ENCODE assay signal across 25 cellular contexts in the genomic region with DNA sequence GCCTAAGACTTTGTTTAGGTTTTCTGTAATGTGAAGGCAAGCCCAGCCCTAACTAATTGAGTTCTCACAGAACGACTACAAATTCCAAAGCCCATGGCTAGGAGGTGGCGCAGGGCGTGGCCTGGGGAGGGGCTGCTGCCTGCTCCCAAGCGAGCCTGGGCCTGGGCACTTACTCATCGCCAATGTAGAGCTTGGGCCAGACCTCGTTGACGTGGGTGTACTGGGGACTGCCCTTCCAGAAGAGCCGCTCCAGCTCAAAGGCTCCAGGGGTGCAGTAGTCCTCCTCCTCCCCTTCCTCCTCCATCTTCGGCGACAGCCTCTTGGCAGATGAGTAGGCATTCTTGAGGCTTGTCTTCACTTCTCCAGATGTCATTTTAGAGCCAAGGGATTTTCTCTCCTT. TPM values are rescaled to one million over a fixed set of nuclear protein-coding genes. Genes with fewer than 3 reads are reported as not detected.
DNase-seq lines count a peak whose midpoint lies in the region; ATAC-seq, FAIRE-seq and TF ChIP-seq lines count a peak whose summit lies in the region.
"Had no signal": no experiment of that assay in that cellular context is flagged by ENCODE, and none has a peak within 500 bp of the region (broad histone marks: within the 10 kb centered on the region; RNA-seq: fewer than 3 reads in every experiment).

No MANE protein-coding gene starts in this region.

- H3K9ac ChIP-seq in K562 (ENCODE audit: insufficient read depth in 1 of 2, low read depth in 2 of 2, low read length in 2 of 2) (0 out of 4 replicates have a peak overlapping the region, but pooled peaks of 1 of the 2 experiments have one; percentile 36), iPS-15b (ENCODE audit: low read depth, low read length) (no peak overlapping the region), endodermal cell (ENCODE audit: extremely low read depth, low read length, poor library complexity, severe bottlenecking) (no peak overlapping the region)

- no peaks in the 10 kb centered on the region for H3K27me3 Mint-ChIP-seq in activated CD4-positive, alpha-beta T cell treated with anti-CD3 and anti-CD28 coated beads for 36 hours
- H3K27me3 Mint-ChIP-seq in endodermal cell (ENCODE audit: insufficient read depth), result peaks cover 92% of the 10 kb centered on the region

- H2AFZ ChIP-seq in K562 (ENCODE audit: low read depth, low read length), result peak overlapping the region; percentile 87

- peak overlapping the region; percentile 23; the same call in 1 of the 2 replicates for H3K4me2 ChIP-seq in K562 (ENCODE audit: insufficient read depth, low read length)
- H3K4me2 ChIP-seq: A549 had no signal

- no TSS peak for BruUV-seq in K562 (replicated peaks; lab: Mats Ljungman, UMichigan)
- BruUV-seq in A673 (replicated peaks; lab: Mats Ljungman, UMichigan), result no TSS peak

- H3K36me3 ChIP-seq in HEK293 (ENCODE audit: control insufficient read depth in 2 of 2, insufficient read depth in 1 of 2, low read length in 2 of 2), result no peaks in the 10 kb centered on the region
- H3K36me3 ChIP-seq in K562 (ENCODE audit: control insufficient read depth, insufficient read depth, low read length), result no peaks in the 10 kb centered on the region
- H3K36me3 ChIP-seq in iPS-15b (ENCODE audit: control insufficient read depth, insufficient read depth, low read length), result no peaks in the 10 kb centered on the region
- H3K36me3 ChIP-seq in A673 (ENCODE audit: insufficient read depth, low read length, poor library complexity, severe bottlenecking), result no peaks in the 10 kb centered on the region
- H3K36me3 ChIP-seq in endodermal cell (ENCODE audit: control insufficient read depth, insufficient read depth, low read length), result no peaks in the 10 kb centered on the region
- H3K36me3 ChIP-seq: heart left ventricle, Peyer's patch, SJSA1, thoracic aorta, vagina had no signal

- FAIRE-seq in K562 (lab: Jason Lieb, UNC) (no peak), frontal cortex (lab: Jason Lieb, UNC) (no peak)
- FAIRE-seq: A549 had no signal

- POLR2A ChIA-PET in HEK293 (lab: Yijun Ruan, JAX), result no interaction called here
- POLR2A ChIA-PET in K562 (lab: Yijun Ruan, JAX), result interaction anchor here (1.0 to 2.1 kb wide), 2 partner anchors 11 to 26 kb away, joined by 3 to 6 read pairs; no protein-coding TSS in a partner anchor
- POLR2A ChIA-PET in activated CD4-positive, alpha-beta T cell treated with anti-CD3 and anti-CD28 coated beads for 36 hours (lab: Charles Lee), result no interaction called here
- POLR2A ChIA-PET in A673 (lab: Charles Lee; ENCODE audit: low non-redundant PET), result interaction anchor here (0.6 kb wide), 1 partner anchor 426 kb away, joined by 3 read pairs; no protein-coding TSS in a partner anchor

- TF ChIP-seq CTCF in AG09309 (IDR thresholded peaks at IDR 0.05; ENCODE audit: control insufficient read depth, insufficient read depth, low read depth, low read length, missing control alignments) (no peak), HEK293 (tag by site-specific recombination; IDR thresholded peaks at IDR 0.05) (no peak), K562 (IDR thresholded peaks at IDR 0.05 in 2 of 3, conservative IDR thresholded peaks at IDR 0.05 in 1 of 3; ENCODE audit: insufficient read depth in 2 of 3, low read depth in 1 of 3, low read length in 3 of 3) (no peak), A673 (conservative IDR thresholded peaks at IDR 0.05; ENCODE audit: low read depth, low read length) (no peak), endodermal cell (conservative IDR thresholded peaks at IDR 0.05) (no peak)

- in situ Hi-C loops in K562 (cut with MboI), result no loop called here

- no peaks in the 10 kb centered on the region for H4K20me1 ChIP-seq in K562 (replicated peaks; ENCODE audit: control insufficient read depth, insufficient read depth, low read length)

- 51% methylated on average over 10 of the region's 10 CpGs for WGBS in K562 (ENCODE audit: insufficient coverage, low coverage, missing lambda C conversion rate)
- WGBS in endodermal cell (ENCODE audit: insufficient coverage in 1 of 2, insufficient read length in 1 of 2), 2 experiments, result 88 to 100% methylated on average over 6 to 10 of the region's 10 CpGs

- H3K4me1 Mint-ChIP-seq in activated CD4-positive, alpha-beta T cell treated with anti-CD3 and anti-CD28 coated beads for 36 hours, result no peaks in the 10 kb centered on the region
- peaks cover 12% of the 10 kb centered on the region for H3K4me1 Mint-ChIP-seq in endodermal cell

- H3K27ac ChIP-seq in HEK293 (ENCODE audit: extremely low read depth, low read depth, low read length) (no peak overlapping the region), K562 (ENCODE audit: extremely low read depth, low read depth, low read length) (no peak overlapping the region), A673 (ENCODE audit: low read depth, low read length, poor library complexity, severe bottlenecking) (no peak overlapping the region), endodermal cell (ENCODE audit: low read depth, low read length) (no peak overlapping the region)
- H3K27ac ChIP-seq: A549, coronary artery, heart left ventricle, Peyer's patch, SJSA1, thoracic aorta, vagina had no signal

- TF ChIP-seq RAD21 in K562 (CRISPR knock-in tag; conservative IDR thresholded peaks at IDR 0.05 in 1 of 2, IDR thresholded peaks at IDR 0.05 in 1 of 2), result no peak

- H3K9me3 Mint-ChIP-seq in activated CD4-positive, alpha-beta T cell treated with anti-CD3 and anti-CD28 coated beads for 36 hours (ENCODE audit: low read depth), result no peaks in the 10 kb centered on the region
- H3K9me3 Mint-ChIP-seq in endodermal cell, result peaks cover 4% of the 10 kb centered on the region

- ATAC-seq in K562, result no peak
- no peak for ATAC-seq in activated CD4-positive, alpha-beta T cell treated with anti-CD3 and anti-CD28 coated beads for 36 hours
- ATAC-seq: A549, heart left ventricle had no signal

- no peak overlapping the region for H3K27ac Mint-ChIP-seq in activated CD4-positive, alpha-beta T cell treated with anti-CD3 and anti-CD28 coated beads for 36 hours
- no peak overlapping the region for H3K27ac Mint-ChIP-seq in endodermal cell

- no peak overlapping the region for H3K4me3 Mint-ChIP-seq in activated CD4-positive, alpha-beta T cell treated with anti-CD3 and anti-CD28 coated beads for 36 hours
- H3K4me3 Mint-ChIP-seq in endodermal cell, result no peak overlapping the region

- intact Hi-C loops in K562 (cut with micrococcal nuclease), result no loop called here
- intact Hi-C loops in activated CD4-positive, alpha-beta T cell treated with anti-CD3 and anti-CD28 coated beads for 36 hours (cut with DNase I, micrococcal nuclease), result no loop called here
- intact Hi-C loops in A673 (cut with micrococcal nuclease; ENCODE audit: unreplicated experiment), result no loop called here

- TF ChIP-seq EP300 in K562 (IDR thresholded peaks at IDR 0.05; ENCODE audit: low read length), result no peak

- no peaks in the 10 kb centered on the region for H3K79me2 ChIP-seq in K562 (ENCODE audit: control insufficient read depth, insufficient read depth, low read length)

- no peak overlapping the region for H3K4me3 ChIP-seq in AG09309 (ENCODE audit: control insufficient read depth, low read depth, low read length)
- no peak overlapping the region for H3K4me3 ChIP-seq in HEK293 (ENCODE audit: low read depth, low read length)
- H3K4me3 ChIP-seq in K562, result no peak overlapping the region
- peak overlapping the region; percentile 39 for H3K4me3 ChIP-seq in iPS-15b (ENCODE audit: low read depth, low read length)
- H3K4me3 ChIP-seq in A673 (ENCODE audit: low read depth, low read length, poor library complexity, severe bottlenecking), result no peak overlapping the region
- no peak overlapping the region for H3K4me3 ChIP-seq in endodermal cell (ENCODE audit: low read length)
- H3K4me3 ChIP-seq: A549, coronary artery, heart left ventricle, Peyer's patch, SJSA1, thoracic aorta, vagina had no signal

- DNase-seq in AG09309 (ENCODE audit: low read depth) (peak; percentile 52), K562 (ENCODE audit: extremely low read depth in 1 of 4, low spot score in 3 of 4) (no peak), A673 (ENCODE audit: low spot score) (no peak), endodermal cell (no peak), frontal cortex (ENCODE audit: low spot score in 2 of 2) (no peak)
- no peak for DNase-seq in activated CD4-positive, alpha-beta T cell treated with anti-CD3 and anti-CD28 coated beads for 36 hours
- DNase-seq: activated naive CD4-positive, alpha-beta T cell; activated T-cell treated with anti-CD3 and anti-CD28 coated beads, Interleukin-2, amount 50 U/mL, for 48 hours; C1 segment of cervical spinal cord; DMS79 treated with DMSO at 0.1 percent for 48 hours; heart left ventricle; NCI-H146; NK-92 treated with Interleukin-12 subunit alpha and Interleukin-12 subunit beta, amount 100 ng/mL, for 24 hours; occipital lobe; Peyer's patch; retina; stimulated activated CD4-positive, alpha-beta T cell treated with anti-CD3 and anti-CD28 coated beads, Interleukin-4, amount 100 ng/mL, for 24 hours; stimulated activated naive CD4-positive, alpha-beta T cell treated with Interleukin-2 at 50 U/mL for 16 hours had no signal

- H3K9me1 ChIP-seq in K562 (ENCODE audit: control insufficient read depth, insufficient read depth, low read length), result no peaks in the 10 kb centered on the region

- no peaks in the 10 kb centered on the region for H3K27me3 ChIP-seq in K562 (ENCODE audit: control insufficient read depth in 2 of 2, insufficient read depth in 2 of 2, low read length in 2 of 2)
- H3K27me3 ChIP-seq in iPS-15b (ENCODE audit: control insufficient read depth, insufficient read depth, low read length), result no peaks in the 10 kb centered on the region
- no peaks in the 10 kb centered on the region for H3K27me3 ChIP-seq in A673 (replicated peaks; ENCODE audit: insufficient read depth, low read depth, low read length, poor library complexity)
- H3K27me3 ChIP-seq in endodermal cell (ENCODE audit: control insufficient read depth, insufficient read depth, low read length, poor library complexity, severe bottlenecking), result peaks cover 66% of the 10 kb centered on the region
- H3K27me3 ChIP-seq: heart left ventricle, Peyer's patch, SJSA1, vagina had no signal

- H3K4me1 ChIP-seq in HEK293 (ENCODE audit: control insufficient read depth, insufficient read depth, low read length), result no peaks in the 10 kb centered on the region
- peaks cover 0 to 6% of the 10 kb centered on the region in 2 experiments; a peak in 2 of 5 replicates for H3K4me1 ChIP-seq in K562 (replicated peaks in 1 of 2; ENCODE audit: control insufficient read depth in 2 of 2, insufficient read depth in 2 of 2, low read length in 2 of 2)
- no peaks in the 10 kb centered on the region for H3K4me1 ChIP-seq in iPS-15b (ENCODE audit: control insufficient read depth, insufficient read depth, low read length)
- no peaks in the 10 kb centered on the region for H3K4me1 ChIP-seq in A673 (ENCODE audit: insufficient read depth, low read length, poor library complexity, severe bottlenecking)
- H3K4me1 ChIP-seq in endodermal cell (ENCODE audit: control insufficient read depth, insufficient read depth, low read length), result peaks cover 13% of the 10 kb centered on the region
- H3K4me1 ChIP-seq: Peyer's patch, SJSA1 had no signal

- H3K9me3 ChIP-seq in HEK293 (ENCODE audit: control insufficient read depth, insufficient read depth, low read depth, low read length), result no peaks in the 10 kb centered on the region
- H3K9me3 ChIP-seq in K562 (replicated peaks; ENCODE audit: control insufficient read depth, insufficient read depth, low read depth, low read length), result no peaks in the 10 kb centered on the region
- H3K9me3 ChIP-seq in iPS-15b (ENCODE audit: control insufficient read depth, insufficient read depth, low read length), result no peaks in the 10 kb centered on the region
- H3K9me3 ChIP-seq in A673 (ENCODE audit: low read depth, low read length, poor library complexity, severe bottlenecking), result no peaks in the 10 kb centered on the region
- peaks cover 4% of the 10 kb centered on the region for H3K9me3 ChIP-seq in endodermal cell (ENCODE audit: control insufficient read depth, low read length)
- H3K9me3 ChIP-seq: heart left ventricle, Peyer's patch, SJSA1, thoracic aorta, vagina had no signal

- CTCF ChIA-PET in HEK293 (lab: Yijun Ruan, JAX), result no interaction called here
- CTCF ChIA-PET in K562 (lab: Yijun Ruan, JAX; ENCODE audit: low intra/inter-chr PET ratio), result no interaction called here
- CTCF ChIA-PET in activated CD4-positive, alpha-beta T cell treated with anti-CD3 and anti-CD28 coated beads for 36 hours (lab: Charles Lee), result interaction anchor here (0.7 to 0.8 kb wide), 2 partner anchors 236 to 257 kb away, joined by 3 read pairs; no protein-coding TSS in a partner anchor
- CTCF ChIA-PET in A673 (lab: Charles Lee), result no interaction called here

- no peak for TF ChIP-seq POLR2A in K562 (conservative IDR thresholded peaks at IDR 0.05)

- no peaks in the 10 kb centered on the region for H3K36me3 Mint-ChIP-seq in activated CD4-positive, alpha-beta T cell treated with anti-CD3 and anti-CD28 coated beads for 36 hours (ENCODE audit: low read depth)
- no peaks in the 10 kb centered on the region for H3K36me3 Mint-ChIP-seq in endodermal cell (ENCODE audit: low read depth)

RNA-seq across cellular contexts. Expression of gene SAMD8, which starts 53.3 kb away (rescaled TPM):
- total RNA-seq in K562 (2011; cell fraction: chromatin; rRNA removed; ENCODE audit: low replicate concordance), result 32.4 and 44.3 TPM in 2 replicates
- total RNA-seq in K562 (2011; cell fraction: nucleolus; rRNA removed), result 9.3 and 10.0 TPM in 2 replicates
- total RNA-seq in K562 (2011; cell fraction: nucleoplasm; rRNA removed), result 15.6 and 26.2 TPM in 2 replicates
- total RNA-seq in K562 (2014; rRNA removed) (4.6 and 6.2 TPM in 2 replicates), K562 (2014; rRNA removed; fragmentation: Illumina TruSeq; extraction: Trizol) (8.8 and 10.5 TPM in 2 replicates), K562 (2015; rRNA removed; fragmentation: Illumina TruSeq; extraction: Trizol) (7.9 and 8.2 TPM in 2 replicates), K562 (2021) (7.2 and 7.6 TPM in 2 replicates), A673 (2021) (17.1 and 18.1 TPM in 2 replicates), endodermal cell (10 to 100 TPM; 25.9 to 31.7 TPM), frontal cortex (73.4 TPM)
- polyA plus RNA-seq in K562 (2011; rRNA removed) (16.1 and 16.7 TPM in 2 replicates), K562 (2014; fragmentation: Illumina TruSeq; extraction: Trizol) (5.4 and 6.2 TPM in 2 replicates), K562 (2014; fragmentation: Nextera tagmentation; extraction: Ambion mirVana) (1 to 10 TPM; 2.7 to 2.8 TPM), K562 (2014; rRNA removed) (5.5 and 5.7 TPM in 2 replicates)
- 7.1 and 15.1 TPM in 2 replicates for polyA plus RNA-seq in K562 (2011; cell fraction: cytosol; rRNA removed)
- 5.7 and 7.9 TPM in 2 replicates for polyA plus RNA-seq in K562 (2011; cell fraction: nucleus; rRNA removed)
- 3.2 and 5.0 TPM in 2 replicates for polyA plus RNA-seq in K562 (2012)
- 28.0 and 29.4 TPM in 2 replicates for polyA minus RNA-seq in K562 (2011; rRNA and poly(A)+ RNA removed)
- polyA minus RNA-seq in K562 (2011; cell fraction: cytosol; rRNA and poly(A)+ RNA removed), result 6.9 and 9.4 TPM in 2 replicates
- 3.5 and 9.0 TPM in 2 replicates for polyA minus RNA-seq in K562 (2011; cell fraction: nucleus; rRNA and poly(A)+ RNA removed)
- total RNA-seq in activated CD4-positive, alpha-beta T cell treated with anti-CD3 and anti-CD28 coated beads for 36 hours, result 10 to 100 TPM; 20.5 to 20.9 TPM
- polyA plus RNA-seq in endodermal cell (2013, experiment 1 of 2), result 18.8 TPM
- 18.5 TPM for polyA plus RNA-seq in endodermal cell (2013, experiment 2 of 2)

Comparison
In these comparisons a context has a peak if more than half of its experiments do, and no peak if none do; other contexts are left out.
1. POLR2A ChIA-PET loops: an anchor here in K562 (1.0 to 2.1 kb wide) and A673 (0.6 kb wide); none called in HEK293 and activated CD4-positive, alpha-beta T cell treated with anti-CD3 and anti-CD28 coated beads for 36 hours.